In the genomic region with DNA sequence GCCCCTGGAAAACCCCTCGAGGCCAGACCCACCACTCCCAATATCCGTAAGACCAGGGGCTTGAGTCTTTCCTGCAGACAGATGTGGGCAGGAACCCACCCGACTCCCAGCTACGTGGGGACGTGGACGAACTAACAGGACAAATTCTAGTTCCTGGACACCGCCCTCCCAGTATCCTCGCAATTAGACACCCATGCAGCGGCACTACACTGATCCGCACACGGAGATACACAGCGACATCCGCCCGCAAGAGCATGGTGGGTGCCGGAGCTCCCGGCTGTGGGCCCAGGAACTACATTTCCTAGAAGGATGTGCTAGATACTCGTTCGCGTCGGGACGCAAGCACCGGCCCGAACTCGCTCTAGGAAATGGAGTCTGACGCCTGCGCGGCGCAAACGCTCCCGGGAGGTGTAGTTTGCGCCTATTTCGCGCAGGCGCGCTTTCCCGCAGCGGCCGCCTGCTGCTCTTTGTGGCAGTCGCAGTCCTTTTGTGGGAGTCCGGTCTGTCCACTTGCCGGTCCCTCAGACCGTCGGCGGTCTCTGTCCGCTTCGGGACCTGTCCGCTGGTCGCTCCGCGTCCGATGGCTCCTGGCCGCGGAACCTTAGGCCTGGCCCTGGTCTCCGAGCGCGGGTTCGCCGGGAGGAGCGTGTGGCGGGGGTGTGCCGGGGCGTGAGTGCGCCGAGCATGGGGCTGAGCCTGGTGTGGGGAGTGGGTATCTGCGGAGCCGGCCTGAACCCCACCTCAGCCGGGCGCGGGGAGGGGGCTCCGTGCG, we compare ENCODE assay signal across 1 cellular context.
TF ChIP-seq lines count a peak whose summit lies in the region.

ZNF74 (plus strand) TSS at position 447 of the 772 bp plus-strand sequence. CDS start 478 bp downstream, outside the sequence.

TF ChIP-seq in K562, 482 proteins besides CTCF, POLR2A, EP300 and RAD21 (continued from another document and continues in another):
- no peak for TF ChIP-seq KLF16 (IDR thresholded peaks at IDR 0.05)
- TF ChIP-seq POLR2G (IDR thresholded peaks at IDR 0.05; ENCODE audit: low read depth, low read length): peak; percentile 100
- TF ChIP-seq ESRRB (CRISPR knock-in tag; IDR thresholded peaks at IDR 0.05; ENCODE audit: borderline replicate concordance): peak; percentile 81; the same call in 1 of the 2 replicates
- no peak; the same call in 1 of the 2 replicates for TF ChIP-seq TCFL5 (CRISPR knock-in tag; conservative IDR thresholded peaks at IDR 0.05)
- TF ChIP-seq ZC3H8 (IDR thresholded peaks at IDR 0.05): no peak
- TF ChIP-seq, protein P1, sequence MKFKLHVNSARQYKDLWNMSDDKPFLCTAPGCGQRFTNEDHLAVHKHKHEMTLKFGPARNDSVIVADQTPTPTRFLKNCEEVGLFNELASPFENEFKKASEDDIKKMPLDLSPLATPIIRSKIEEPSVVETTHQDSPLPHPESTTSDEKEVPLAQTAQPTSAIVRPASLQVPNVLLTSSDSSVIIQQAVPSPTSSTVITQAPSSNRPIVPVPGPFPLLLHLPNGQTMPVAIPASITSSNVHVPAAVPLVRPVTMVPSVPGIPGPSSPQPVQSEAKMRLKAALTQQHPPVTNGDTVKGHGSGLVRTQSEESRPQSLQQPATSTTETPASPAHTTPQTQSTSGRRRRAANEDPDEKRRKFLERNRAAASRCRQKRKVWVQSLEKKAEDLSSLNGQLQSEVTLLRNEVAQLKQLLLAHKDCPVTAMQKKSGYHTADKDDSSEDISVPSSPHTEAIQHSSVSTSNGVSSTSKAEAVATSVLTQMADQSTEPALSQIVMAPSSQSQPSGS (CRISPR knock-in tag; IDR thresholded peaks at IDR 0.05): no peak
- TF ChIP-seq TAF15 (IDR thresholded peaks at IDR 0.05; ENCODE audit: low read depth, low read length): no peak
- TF ChIP-seq XRCC4 (IDR thresholded peaks at IDR 0.05; ENCODE audit: extremely low read depth, insufficient read depth, insufficient read length): no peak
- TF ChIP-seq TARDBP (IDR thresholded peaks at IDR 0.05): no peak
- no peak for TF ChIP-seq POLR3A (IDR thresholded peaks at IDR 0.05; ENCODE audit: borderline replicate concordance, extremely low read depth, insufficient read depth, insufficient read length)
- TF ChIP-seq DMBX1 (CRISPR knock-in tag; IDR thresholded peaks at IDR 0.05; ENCODE audit: borderline replicate concordance): peak; percentile 79
- TF ChIP-seq CBX8 (IDR thresholded peaks at IDR 0.05; ENCODE audit: borderline replicate concordance, extremely low read depth, low read depth, low read length, poor library complexity, severe bottlenecking): no peak
- TF ChIP-seq MXD1 (CRISPR knock-in tag; IDR thresholded peaks at IDR 0.05; ENCODE audit: borderline replicate concordance, poor library complexity, severe bottlenecking): peak; percentile 68
- TF ChIP-seq ZSCAN29 (IDR thresholded peaks at IDR 0.05): no peak
- peak; percentile 28 for TF ChIP-seq SETDB1 (IDR thresholded peaks at IDR 0.05; ENCODE audit: low read length)
- TF ChIP-seq, protein P2, sequence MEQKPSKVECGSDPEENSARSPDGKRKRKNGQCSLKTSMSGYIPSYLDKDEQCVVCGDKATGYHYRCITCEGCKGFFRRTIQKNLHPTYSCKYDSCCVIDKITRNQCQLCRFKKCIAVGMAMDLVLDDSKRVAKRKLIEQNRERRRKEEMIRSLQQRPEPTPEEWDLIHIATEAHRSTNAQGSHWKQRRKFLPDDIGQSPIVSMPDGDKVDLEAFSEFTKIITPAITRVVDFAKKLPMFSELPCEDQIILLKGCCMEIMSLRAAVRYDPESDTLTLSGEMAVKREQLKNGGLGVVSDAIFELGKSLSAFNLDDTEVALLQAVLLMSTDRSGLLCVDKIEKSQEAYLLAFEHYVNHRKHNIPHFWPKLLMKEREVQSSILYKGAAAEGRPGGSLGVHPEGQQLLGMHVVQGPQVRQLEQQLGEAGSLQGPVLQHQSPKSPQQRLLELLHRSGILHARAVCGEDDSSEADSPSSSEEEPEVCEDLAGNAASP (IDR thresholded peaks at IDR 0.05): no peak
- no peak for TF ChIP-seq CCNT2 (IDR thresholded peaks at IDR 0.05; ENCODE audit: borderline replicate concordance, extremely low read depth, insufficient read length, low read depth, low read length)
- TF ChIP-seq HDAC2 (IDR thresholded peaks at IDR 0.05): no peak
- TF ChIP-seq ADNP (tag; IDR thresholded peaks at IDR 0.05): no peak
- TF ChIP-seq ARID1B (IDR thresholded peaks at IDR 0.05): no peak
- no peak for TF ChIP-seq MYNN (IDR thresholded peaks at IDR 0.05)
- TF ChIP-seq MYNN (CRISPR knock-in tag; IDR thresholded peaks at IDR 0.05): no peak
- TF ChIP-seq, protein P3, sequence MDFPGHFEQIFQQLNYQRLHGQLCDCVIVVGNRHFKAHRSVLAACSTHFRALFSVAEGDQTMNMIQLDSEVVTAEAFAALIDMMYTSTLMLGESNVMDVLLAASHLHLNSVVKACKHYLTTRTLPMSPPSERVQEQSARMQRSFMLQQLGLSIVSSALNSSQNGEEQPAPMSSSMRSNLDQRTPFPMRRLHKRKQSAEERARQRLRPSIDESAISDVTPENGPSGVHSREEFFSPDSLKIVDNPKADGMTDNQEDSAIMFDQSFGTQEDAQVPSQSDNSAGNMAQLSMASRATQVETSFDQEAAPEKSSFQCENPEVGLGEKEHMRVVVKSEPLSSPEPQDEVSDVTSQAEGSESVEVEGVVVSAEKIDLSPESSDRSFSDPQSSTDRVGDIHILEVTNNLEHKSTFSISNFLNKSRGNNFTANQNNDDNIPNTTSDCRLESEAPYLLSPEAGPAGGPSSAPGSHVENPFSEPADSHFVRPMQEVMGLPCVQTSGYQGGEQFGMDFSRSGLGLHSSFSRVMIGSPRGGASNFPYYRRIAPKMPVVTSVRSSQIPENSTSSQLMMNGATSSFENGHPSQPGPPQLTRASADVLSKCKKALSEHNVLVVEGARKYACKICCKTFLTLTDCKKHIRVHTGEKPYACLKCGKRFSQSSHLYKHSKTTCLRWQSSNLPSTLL (IDR thresholded peaks at IDR 0.05): no peak
- no peak for TF ChIP-seq SOX6 (IDR thresholded peaks at IDR 0.05)
- no peak for TF ChIP-seq DACH1 (IDR thresholded peaks at IDR 0.05; ENCODE audit: partially characterized antibody)
- peak; percentile 80; the same call in 1 of the 2 replicates for TF ChIP-seq E4F1 (CRISPR knock-in tag; IDR thresholded peaks at IDR 0.05; ENCODE audit: borderline replicate concordance)
- TF ChIP-seq FOXJ2 (tag; IDR thresholded peaks at IDR 0.05): no peak
- TF ChIP-seq, protein P4, sequence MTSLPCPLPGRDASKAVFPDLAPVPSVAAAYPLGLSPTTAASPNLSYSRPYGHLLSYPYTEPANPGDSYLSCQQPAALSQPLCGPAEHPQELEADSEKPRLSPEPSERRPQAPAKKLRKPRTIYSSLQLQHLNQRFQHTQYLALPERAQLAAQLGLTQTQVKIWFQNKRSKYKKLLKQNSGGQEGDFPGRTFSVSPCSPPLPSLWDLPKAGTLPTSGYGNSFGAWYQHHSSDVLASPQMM (CRISPR knock-in tag; IDR thresholded peaks at IDR 0.05): no peak
- no peak for TF ChIP-seq ZBTB43 (CRISPR knock-in tag; IDR thresholded peaks at IDR 0.05)
- TF ChIP-seq RFX5 (IDR thresholded peaks at IDR 0.05; ENCODE audit: low read depth, low read length): 0 out of 2 replicates have a peak, but pooled peaks have one; percentile 21
- no peak for TF ChIP-seq MECOM (CRISPR knock-in tag; IDR thresholded peaks at IDR 0.05)
- TF ChIP-seq, protein P5, sequence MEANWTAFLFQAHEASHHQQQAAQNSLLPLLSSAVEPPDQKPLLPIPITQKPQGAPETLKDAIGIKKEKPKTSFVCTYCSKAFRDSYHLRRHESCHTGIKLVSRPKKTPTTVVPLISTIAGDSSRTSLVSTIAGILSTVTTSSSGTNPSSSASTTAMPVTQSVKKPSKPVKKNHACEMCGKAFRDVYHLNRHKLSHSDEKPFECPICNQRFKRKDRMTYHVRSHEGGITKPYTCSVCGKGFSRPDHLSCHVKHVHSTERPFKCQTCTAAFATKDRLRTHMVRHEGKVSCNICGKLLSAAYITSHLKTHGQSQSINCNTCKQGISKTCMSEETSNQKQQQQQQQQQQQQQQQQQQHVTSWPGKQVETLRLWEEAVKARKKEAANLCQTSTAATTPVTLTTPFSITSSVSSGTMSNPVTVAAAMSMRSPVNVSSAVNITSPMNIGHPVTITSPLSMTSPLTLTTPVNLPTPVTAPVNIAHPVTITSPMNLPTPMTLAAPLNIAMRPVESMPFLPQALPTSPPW (CRISPR knock-in tag; IDR thresholded peaks at IDR 0.05): no peak
- TF ChIP-seq, protein P6, sequence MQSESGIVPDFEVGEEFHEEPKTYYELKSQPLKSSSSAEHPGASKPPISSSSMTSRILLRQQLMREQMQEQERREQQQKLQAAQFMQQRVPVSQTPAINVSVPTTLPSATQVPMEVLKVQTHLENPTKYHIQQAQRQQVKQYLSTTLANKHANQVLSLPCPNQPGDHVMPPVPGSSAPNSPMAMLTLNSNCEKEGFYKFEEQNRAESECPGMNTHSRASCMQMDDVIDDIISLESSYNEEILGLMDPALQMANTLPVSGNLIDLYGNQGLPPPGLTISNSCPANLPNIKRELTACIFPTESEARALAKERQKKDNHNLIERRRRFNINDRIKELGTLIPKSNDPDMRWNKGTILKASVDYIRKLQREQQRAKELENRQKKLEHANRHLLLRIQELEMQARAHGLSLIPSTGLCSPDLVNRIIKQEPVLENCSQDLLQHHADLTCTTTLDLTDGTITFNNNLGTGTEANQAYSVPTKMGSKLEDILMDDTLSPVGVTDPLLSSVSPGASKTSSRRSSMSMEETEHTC (IDR thresholded peaks at IDR 0.05): no peak
- TF ChIP-seq ZNF274 (IDR thresholded peaks at IDR 0.05; ENCODE audit: borderline replicate concordance, low read depth, low read length): no peak
- TF ChIP-seq STAG1 (CRISPR knock-in tag; IDR thresholded peaks at IDR 0.05; ENCODE audit: borderline replicate concordance): no peak
- TF ChIP-seq ZNF699 (CRISPR knock-in tag; IDR thresholded peaks at IDR 0.05; ENCODE audit: insufficient replicate concordance): no peak
- TF ChIP-seq ZNF696 (CRISPR knock-in tag; conservative IDR thresholded peaks at IDR 0.05): no peak
- TF ChIP-seq NR2C1 (IDR thresholded peaks at IDR 0.05): no peak
- peak; percentile 89 for TF ChIP-seq NR2C1 (tag; IDR thresholded peaks at IDR 0.05)
- no peak for TF ChIP-seq ZNF584 (CRISPR knock-in tag; IDR thresholded peaks at IDR 0.05; ENCODE audit: low read depth)
- no peak for TF ChIP-seq PURB (CRISPR knock-in tag; IDR thresholded peaks at IDR 0.05; ENCODE audit: low read depth)
- TF ChIP-seq ZNF717 (CRISPR knock-in tag; IDR thresholded peaks at IDR 0.05): no peak
- no peak for TF ChIP-seq CEBPG (CRISPR knock-in tag; IDR thresholded peaks at IDR 0.05)
- no peak for TF ChIP-seq CEBPG (tag; conservative IDR thresholded peaks at IDR 0.05 in 1 of 2, IDR thresholded peaks at IDR 0.05 in 1 of 2)
- TF ChIP-seq HNRNPH1 (optimal IDR thresholded peaks at IDR 0.05; ENCODE audit: low read depth, low read length): no peak
- TF ChIP-seq, protein P7, sequence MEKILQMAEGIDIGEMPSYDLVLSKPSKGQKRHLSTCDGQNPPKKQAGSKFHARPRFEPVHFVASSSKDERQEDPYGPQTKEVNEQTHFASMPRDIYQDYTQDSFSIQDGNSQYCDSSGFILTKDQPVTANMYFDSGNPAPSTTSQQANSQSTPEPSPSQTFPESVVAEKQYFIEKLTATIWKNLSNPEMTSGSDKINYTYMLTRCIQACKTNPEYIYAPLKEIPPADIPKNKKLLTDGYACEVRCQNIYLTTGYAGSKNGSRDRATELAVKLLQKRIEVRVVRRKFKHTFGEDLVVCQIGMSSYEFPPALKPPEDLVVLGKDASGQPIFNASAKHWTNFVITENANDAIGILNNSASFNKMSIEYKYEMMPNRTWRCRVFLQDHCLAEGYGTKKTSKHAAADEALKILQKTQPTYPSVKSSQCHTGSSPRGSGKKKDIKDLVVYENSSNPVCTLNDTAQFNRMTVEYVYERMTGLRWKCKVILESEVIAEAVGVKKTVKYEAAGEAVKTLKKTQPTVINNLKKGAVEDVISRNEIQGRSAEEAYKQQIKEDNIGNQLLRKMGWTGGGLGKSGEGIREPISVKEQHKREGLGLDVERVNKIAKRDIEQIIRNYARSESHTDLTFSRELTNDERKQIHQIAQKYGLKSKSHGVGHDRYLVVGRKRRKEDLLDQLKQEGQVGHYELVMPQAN (IDR thresholded peaks at IDR 0.05; ENCODE audit: borderline replicate concordance): no peak
- TF ChIP-seq NELFE (IDR thresholded peaks at IDR 0.05; ENCODE audit: insufficient read depth, insufficient read length): no peak
- TF ChIP-seq, protein P8, sequence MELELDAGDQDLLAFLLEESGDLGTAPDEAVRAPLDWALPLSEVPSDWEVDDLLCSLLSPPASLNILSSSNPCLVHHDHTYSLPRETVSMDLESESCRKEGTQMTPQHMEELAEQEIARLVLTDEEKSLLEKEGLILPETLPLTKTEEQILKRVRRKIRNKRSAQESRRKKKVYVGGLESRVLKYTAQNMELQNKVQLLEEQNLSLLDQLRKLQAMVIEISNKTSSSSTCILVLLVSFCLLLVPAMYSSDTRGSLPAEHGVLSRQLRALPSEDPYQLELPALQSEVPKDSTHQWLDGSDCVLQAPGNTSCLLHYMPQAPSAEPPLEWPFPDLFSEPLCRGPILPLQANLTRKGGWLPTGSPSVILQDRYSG (tag; conservative IDR thresholded peaks at IDR 0.05; ENCODE audit: low read depth): no peak
- no peak for TF ChIP-seq KAT8 (IDR thresholded peaks at IDR 0.05; ENCODE audit: low read depth)
- TF ChIP-seq GATA2 (CRISPR knock-in tag; IDR thresholded peaks at IDR 0.05): no peak
- no peak for TF ChIP-seq ZNF23 (CRISPR knock-in tag; IDR thresholded peaks at IDR 0.05)
- TF ChIP-seq BCOR (IDR thresholded peaks at IDR 0.05): no peak
